ENCODE assay signal across 9 cellular contexts in genomic region chr9:4742246-4742645, GRCh38. TPM values are rescaled to one million over a fixed set of nuclear protein-coding genes. Genes with fewer than 3 reads are reported as not detected.
DNase-seq lines count a peak whose midpoint lies in the region; ATAC-seq, FAIRE-seq and TF ChIP-seq lines count a peak whose summit lies in the region.
"Had no signal": no experiment of that assay in that cellular context is flagged by ENCODE, and none has a peak within 500 bp of the region (broad histone marks: within the 10 kb centered on the region; RNA-seq: fewer than 3 reads in every experiment).

No MANE protein-coding gene starts in this region.

- H3K27me3 Mint-ChIP-seq in memory B cell: no peaks in the 10 kb centered on the region

- FAIRE-seq in K562 (lab: Jason Lieb, UNC): no peak

- peak overlapping the region; percentile 86 for H3K4me3 Mint-ChIP-seq in memory B cell

- H3K27me3 ChIP-seq in cardiac muscle cell: no peaks in the 10 kb centered on the region
- no peaks in the 10 kb centered on the region for H3K27me3 ChIP-seq in K562 (ENCODE audit: control insufficient read depth in 2 of 2, insufficient read depth in 2 of 2, low read length in 2 of 2)
- H3K27me3 ChIP-seq in transverse colon: no peaks in the 10 kb centered on the region

- H3K36me3 Mint-ChIP-seq in memory B cell: no peaks in the 10 kb centered on the region

- no peaks in the 10 kb centered on the region for H4K20me1 ChIP-seq in K562 (replicated peaks; ENCODE audit: control insufficient read depth, insufficient read depth, low read length)

- CTCF ChIA-PET in K562 (lab: Yijun Ruan, JAX; ENCODE audit: low intra/inter-chr PET ratio): no interaction called here

- no TSS peak for BruUV-seq in K562 (replicated peaks; lab: Mats Ljungman, UMichigan)

- H3K36me3 ChIP-seq in cardiac muscle cell: no peaks in the 10 kb centered on the region
- H3K36me3 ChIP-seq in K562 (ENCODE audit: control insufficient read depth, insufficient read depth, low read length): peaks cover 9% of the 10 kb centered on the region; the same call in 1 of the 3 replicates
- no peaks in the 10 kb centered on the region for H3K36me3 ChIP-seq in transverse colon

- TF ChIP-seq RAD21 in K562 (CRISPR knock-in tag; conservative IDR thresholded peaks at IDR 0.05 in 1 of 2, IDR thresholded peaks at IDR 0.05 in 1 of 2): no peak

- H3K27ac ChIP-seq in cardiac muscle cell (peak overlapping the region; percentile 81), K562 (ENCODE audit: extremely low read depth, low read depth, low read length) (peak overlapping the region; percentile 85), transverse colon (peak overlapping the region; percentile 93 to 98 (median 96))

- TF ChIP-seq CTCF in cardiac muscle cell (IDR thresholded peaks at IDR 0.05; ENCODE audit: low read depth, low read length) (no peak), K562 (IDR thresholded peaks at IDR 0.05 in 2 of 3, conservative IDR thresholded peaks at IDR 0.05 in 1 of 3; ENCODE audit: insufficient read depth in 2 of 3, low read depth in 1 of 3, low read length in 3 of 3) (no peak), transverse colon (IDR thresholded peaks at IDR 0.05) (no peak)

- DNase-seq in cardiac muscle cell (ENCODE audit: low read depth in 1 of 2, low spot score in 1 of 2) (no peak), left cardiac atrium (no peak), K562 (ENCODE audit: extremely low read depth in 1 of 4, low spot score in 3 of 4) (no peak), memory B cell (ENCODE audit: low spot score in 2 of 2) (no peak), transverse colon (no peak)
- DNase-seq: activated CD4-positive, CD25-positive, alpha-beta regulatory T cell had no signal

- WGBS in K562 (ENCODE audit: insufficient coverage, low coverage, missing lambda C conversion rate): 56% methylated on average over 3 of the region's 3 CpGs
- WGBS in transverse colon (ENCODE audit: low coverage in 1 of 2), 2 donors: 40 to 57% methylated on average over 3 of the region's 3 CpGs

- H3K4me1 ChIP-seq in cardiac muscle cell (ENCODE audit: low read depth): peaks cover 11% of the 10 kb centered on the region
- peaks cover 9 to 23% of the 10 kb centered on the region in 2 experiments; a peak in 4 of 5 replicates for H3K4me1 ChIP-seq in K562 (replicated peaks in 1 of 2; ENCODE audit: control insufficient read depth in 2 of 2, insufficient read depth in 2 of 2, low read length in 2 of 2)
- peaks cover 18 to 33% (median 24%) of the 10 kb centered on the region in 4 donors for H3K4me1 ChIP-seq in transverse colon

- H3K9me3 ChIP-seq in cardiac muscle cell (ENCODE audit: low read depth) (no peaks in the 10 kb centered on the region), K562 (replicated peaks; ENCODE audit: control insufficient read depth, insufficient read depth, low read depth, low read length) (no peaks in the 10 kb centered on the region), transverse colon (no peaks in the 10 kb centered on the region)

- H3K9me3 Mint-ChIP-seq in memory B cell: no peaks in the 10 kb centered on the region

- TF ChIP-seq POLR2A in K562 (conservative IDR thresholded peaks at IDR 0.05) (no peak), transverse colon (IDR thresholded peaks at IDR 0.05) (no peak)

- peak overlapping the region; percentile 70 for H2AFZ ChIP-seq in K562 (ENCODE audit: low read depth, low read length)

- H3K4me1 Mint-ChIP-seq in memory B cell: peaks cover 16% of the 10 kb centered on the region

- ATAC-seq in left cardiac atrium: no peak
- ATAC-seq in K562: no peak
- ATAC-seq in memory B cell (ENCODE audit: low read depth): no peak
- no peak for ATAC-seq in HG03045 (IDR thresholded peaks at IDR 0.05; ENCODE audit: unreplicated experiment)
- ATAC-seq in HG02588 (IDR thresholded peaks at IDR 0.05; ENCODE audit: unreplicated experiment): no peak
- ATAC-seq in HG03280 (IDR thresholded peaks at IDR 0.05; ENCODE audit: unreplicated experiment): no peak

- peaks cover 46% of the 10 kb centered on the region for H3K79me2 ChIP-seq in K562 (ENCODE audit: control insufficient read depth, insufficient read depth, low read length)

- H3K4me3 ChIP-seq in cardiac muscle cell (peak overlapping the region; percentile 51), K562 (peak overlapping the region; percentile 89), transverse colon (peak overlapping the region in 2 of 4 donors; percentile 79 to 83)

- in situ Hi-C loops in K562 (cut with MboI) (loop anchor here (25.0 kb wide), 1 partner anchor 695 kb away; the partner anchor contains the start of gene PLGRKT), transverse colon (cut with MboI; ENCODE audit: low pct_ligation_motif_present in 1 of 4, low pct_unique_long_range_greater_than_20kb in 1 of 4, low sequenced_read_pairs in 3 of 4) (loop anchor here in 2 of 4 donors (10.0 kb wide), 1 partner anchor 67 kb away; the partner anchor contains the start of gene CDC37L1 (in 2 of the 2))

- intact Hi-C loops in left cardiac atrium (cut with DNase I) (loop anchor here in 1 of 2 donors (5.0 kb wide), 2 partner anchors 60 to 245 kb away; partner anchors contain the start of gene JAK2), K562 (cut with micrococcal nuclease) (loop anchor here (5.0 to 10.0 kb wide), 2 partner anchors 65 to 357 kb away; partner anchors contain the start of gene CDC37L1), transverse colon (cut with DNase I; ENCODE audit: low total_unique reads) (no loop called here)

- H3K9ac ChIP-seq in K562 (ENCODE audit: insufficient read depth in 1 of 2, low read depth in 2 of 2, low read length in 2 of 2): peak overlapping the region in 1 of 2 experiments; percentile 84; a peak in 3 of 4 replicates

- POLR2A ChIA-PET in K562 (lab: Yijun Ruan, JAX): interaction anchor here (1.0 kb wide), 1 partner anchor 251 kb away, joined by 3 read pairs; no protein-coding TSS in a partner anchor

- peak overlapping the region; percentile 83 for H3K4me2 ChIP-seq in K562 (ENCODE audit: insufficient read depth, low read length)

- no peaks in the 10 kb centered on the region for H3K9me1 ChIP-seq in K562 (ENCODE audit: control insufficient read depth, insufficient read depth, low read length)

- TF ChIP-seq EP300 in K562 (IDR thresholded peaks at IDR 0.05; ENCODE audit: low read length) (no peak), transverse colon (IDR thresholded peaks at IDR 0.05; ENCODE audit: low read depth) (no peak)

- peak overlapping the region; percentile 76 for H3K27ac Mint-ChIP-seq in memory B cell

RNA-seq across cellular contexts. Expression of gene AK3, which starts 1.2 kb away (rescaled TPM):
- total RNA-seq in cardiac muscle cell (105 and 106 TPM in 2 replicates), left cardiac atrium (10 to 100 TPM; 91.1 to 98.8 TPM), K562 (2014; rRNA removed) (78.6 and 148 TPM in 2 replicates), K562 (2014; rRNA removed; fragmentation: Illumina TruSeq; extraction: Trizol) (44.7 and 55.0 TPM in 2 replicates), K562 (2015; rRNA removed; fragmentation: Illumina TruSeq; extraction: Trizol) (34.2 and 40.5 TPM in 2 replicates), K562 (2021) (35.6 and 36.9 TPM in 2 replicates), transverse colon (100 to 1,000 TPM in 2 of 4 donors, 10 to 100 TPM in 2; 25.9 to 121 (median 82.3) TPM)
- polyA plus RNA-seq in cardiac muscle cell (114 and 151 TPM in 2 replicates), K562 (2011; rRNA removed) (33.6 and 47.4 TPM in 2 replicates), K562 (2014; fragmentation: Illumina TruSeq; extraction: Trizol) (43.2 and 49.7 TPM in 2 replicates), K562 (2014; fragmentation: Nextera tagmentation; extraction: Ambion mirVana) (10 to 100 TPM; 12.2 to 16.0 TPM), K562 (2014; rRNA removed) (39.7 and 41.8 TPM in 2 replicates)
- 12.2 and 41.1 TPM in 2 replicates for total RNA-seq in K562 (2011; cell fraction: chromatin; rRNA removed; ENCODE audit: low replicate concordance)
- 15.2 and 20.9 TPM in 2 replicates for total RNA-seq in K562 (2011; cell fraction: nucleolus; rRNA removed)
- total RNA-seq in K562 (2011; cell fraction: nucleoplasm; rRNA removed): 14.7 and 28.6 TPM in 2 replicates
- 12.4 and 15.0 TPM in 2 replicates for polyA plus RNA-seq in K562 (2011; cell fraction: cytosol; rRNA removed)
- 24.0 and 31.9 TPM in 2 replicates for polyA plus RNA-seq in K562 (2011; cell fraction: nucleus; rRNA removed)
- polyA plus RNA-seq in K562 (2012): 29.8 and 35.5 TPM in 2 replicates
- 20.3 and 22.8 TPM in 2 replicates for polyA minus RNA-seq in K562 (2011; rRNA and poly(A)+ RNA removed)
- polyA minus RNA-seq in K562 (2011; cell fraction: cytosol; rRNA and poly(A)+ RNA removed): 18.7 and 28.2 TPM in 2 replicates
- polyA minus RNA-seq in K562 (2011; cell fraction: nucleus; rRNA and poly(A)+ RNA removed): 30.8 and 33.7 TPM in 2 replicates

RNA-seq across cellular contexts. Expression of gene RCL1, which starts 50.5 kb away (rescaled TPM):
- total RNA-seq in cardiac muscle cell: 12.0 and 15.1 TPM in 2 replicates
- polyA plus RNA-seq in cardiac muscle cell: 12.2 and 17.9 TPM in 2 replicates
- total RNA-seq in left cardiac atrium: 10 to 100 TPM in 1 of 2 donors, 1 to 10 TPM in 1; 6.0 to 10.1 TPM
- 60.6 and 89.3 TPM in 2 replicates for total RNA-seq in K562 (2011; cell fraction: chromatin; rRNA removed; ENCODE audit: low replicate concordance)
- total RNA-seq in K562 (2011; cell fraction: nucleolus; rRNA removed): 32.9 and 33.2 TPM in 2 replicates
- 50.7 and 56.7 TPM in 2 replicates for total RNA-seq in K562 (2011; cell fraction: nucleoplasm; rRNA removed)
- total RNA-seq in K562 (2014; rRNA removed): 47.4 and 53.9 TPM in 2 replicates
- total RNA-seq in K562 (2014; rRNA removed; fragmentation: Illumina TruSeq; extraction: Trizol): 35.7 and 37.7 TPM in 2 replicates
- 38.2 and 38.6 TPM in 2 replicates for total RNA-seq in K562 (2015; rRNA removed; fragmentation: Illumina TruSeq; extraction: Trizol)
- 46.4 and 47.5 TPM in 2 replicates for total RNA-seq in K562 (2021)
- polyA plus RNA-seq in K562 (2011; rRNA removed): 24.0 and 40.9 TPM in 2 replicates
- polyA plus RNA-seq in K562 (2011; cell fraction: cytosol; rRNA removed): 32.2 and 52.1 TPM in 2 replicates
- polyA plus RNA-seq in K562 (2011; cell fraction: nucleus; rRNA removed): 45.1 and 54.2 TPM in 2 replicates
- 32.1 and 45.8 TPM in 2 replicates for polyA plus RNA-seq in K562 (2012)
- 61.6 and 67.7 TPM in 2 replicates for polyA plus RNA-seq in K562 (2014; fragmentation: Illumina TruSeq; extraction: Trizol)
- polyA plus RNA-seq in K562 (2014; fragmentation: Nextera tagmentation; extraction: Ambion mirVana): 10 to 100 TPM; 36.9 to 46.1 TPM
- 34.3 and 37.4 TPM in 2 replicates for polyA plus RNA-seq in K562 (2014; rRNA removed)
- polyA minus RNA-seq in K562 (2011; rRNA and poly(A)+ RNA removed): 37.0 and 57.9 TPM in 2 replicates
- 28.0 and 32.1 TPM in 2 replicates for polyA minus RNA-seq in K562 (2011; cell fraction: cytosol; rRNA and poly(A)+ RNA removed)
- polyA minus RNA-seq in K562 (2011; cell fraction: nucleus; rRNA and poly(A)+ RNA removed): 52.6 and 116 TPM in 2 replicates
- 10 to 100 TPM in 1 of 4 donors, 1 to 10 TPM in 3; 2.6 to 23.5 (median 7.3) TPM for total RNA-seq in transverse colon
